Comparison of ENCODE assay signal across 1 cellular context in genomic region chr12:2082321-2082720, GRCh38.
TF ChIP-seq lines count a peak whose summit lies in the region.

No MANE protein-coding gene starts in this region.

TF ChIP-seq in GM23338, 12 proteins besides CTCF, POLR2A, EP300 and RAD21 (continued from another document):
- TF ChIP-seq ZNF462 (CRISPR knock-in tag; IDR thresholded peaks at IDR 0.05) (no peak), ZNF114 (CRISPR knock-in tag; IDR thresholded peaks at IDR 0.05) (no peak), ETS1 (IDR thresholded peaks at IDR 0.05) (no peak), ZNF331 (CRISPR knock-in tag; IDR thresholded peaks at IDR 0.05; ENCODE audit: low read depth) (no peak), JUNB (IDR thresholded peaks at IDR 0.05; ENCODE audit: unreplicated experiment) (no peak), REST (IDR thresholded peaks at IDR 0.05; ENCODE audit: unreplicated experiment) (no peak), CREB1 (CRISPR knock-in tag; IDR thresholded peaks at IDR 0.05; ENCODE audit: low read depth) (no peak), POLR2AphosphoS5 (IDR thresholded peaks at IDR 0.05; ENCODE audit: low read depth) (no peak), EZH2phosphoT487 (IDR thresholded peaks at IDR 0.05; ENCODE audit: unreplicated experiment) (no peak), STAT1 (IDR thresholded peaks at IDR 0.05; ENCODE audit: unreplicated experiment) (no peak)
